Comparison of ENCODE assay signal across 8 cellular contexts in genomic region chr10:72692897-72693598, GRCh38. TPM values are rescaled to one million over a fixed set of nuclear protein-coding genes. Genes with fewer than 3 reads are reported as not detected.
A peak's percentile ranks its signal among the peaks of the same experiment; 100 is the strongest.
DNase-seq lines count a peak whose midpoint lies in the region; ATAC-seq and TF ChIP-seq lines count a peak whose summit lies in the region.

No MANE protein-coding gene starts in this region.

- H3F3A ChIP-seq in Loucy (ENCODE audit: low read depth): no peaks in the 10 kb centered on the region

- no peaks in the 10 kb centered on the region for H3K27me3 ChIP-seq in Loucy (ENCODE audit: insufficient read depth, low read length, poor library complexity, severe bottlenecking)
- H3K27me3 ChIP-seq in liver (ENCODE audit: control insufficient read depth in 4 of 4, insufficient read depth in 4 of 4, low read length in 3 of 4): no peaks in the 10 kb centered on the region
- no peaks in the 10 kb centered on the region for H3K27me3 ChIP-seq in thyroid gland

- CTCF ChIA-PET in activated CD8-positive, alpha-beta memory T cell treated with anti-CD3 and anti-CD28 coated beads, Interleukin-2, amount 10 ng/mL, durations not matched to agents 7 days and 5 days (lab: Charles Lee): interaction anchor here (0.6 to 1.9 kb wide), 4 partner anchors 10 to 334 kb away, joined by 3 to 5 read pairs (median 4); no protein-coding TSS in a partner anchor

- no peaks in the 10 kb centered on the region for H3K36me3 Mint-ChIP-seq in activated CD8-positive, alpha-beta memory T cell treated with anti-CD3 and anti-CD28 coated beads, Interleukin-2, amount 10 ng/mL, durations not matched to agents 7 days and 5 days

- H3K27ac ChIP-seq in liver (ENCODE audit: low read depth in 1 of 2, low read length in 2 of 2) (peak overlapping the region; percentile 63 to 75), thyroid gland (peak overlapping the region; percentile 84 to 86 (median 85))

- peak overlapping the region; percentile 84 for H3K9ac ChIP-seq in Loucy (ENCODE audit: low read depth, low read length, poor library complexity, severe bottlenecking)
- H3K9ac ChIP-seq in liver (ENCODE audit: low read depth in 1 of 2, low read length in 2 of 2): peak overlapping the region; percentile 23 to 61

- no peak for TF ChIP-seq RAD21 in liver (IDR thresholded peaks at IDR 0.05)

- H3K9me3 ChIP-seq in Loucy (ENCODE audit: insufficient read depth, low read depth, low read length) (no peaks in the 10 kb centered on the region), liver (ENCODE audit: control insufficient read depth in 4 of 4, low read length in 3 of 4) (no peaks in the 10 kb centered on the region), thyroid gland (no peaks in the 10 kb centered on the region)

- H3K27me3 Mint-ChIP-seq in activated CD8-positive, alpha-beta memory T cell treated with anti-CD3 and anti-CD28 coated beads, Interleukin-2, amount 10 ng/mL, durations not matched to agents 7 days and 5 days: peaks cover 5% of the 10 kb centered on the region

- no peak for ATAC-seq in activated CD8-positive, alpha-beta memory T cell treated with anti-CD3 and anti-CD28 coated beads, Interleukin-2, amount 10 ng/mL, durations not matched to agents 7 days and 5 days

- H3K79me2 ChIP-seq in Loucy (ENCODE audit: insufficient read depth, low read length): peaks cover 47% of the 10 kb centered on the region

- H3K9me3 Mint-ChIP-seq in activated CD8-positive, alpha-beta memory T cell treated with anti-CD3 and anti-CD28 coated beads, Interleukin-2, amount 10 ng/mL, durations not matched to agents 7 days and 5 days (ENCODE audit: low read depth): no peaks in the 10 kb centered on the region

- TF ChIP-seq CTCF in Loucy (conservative IDR thresholded peaks at IDR 0.05; ENCODE audit: low read length) (no peak), astrocyte of the spinal cord (IDR thresholded peaks at IDR 0.05; ENCODE audit: low read depth, low read length) (no peak), liver (IDR thresholded peaks at IDR 0.05; ENCODE audit: low read depth, low read length, missing input control) (no peak), thyroid gland (IDR thresholded peaks at IDR 0.05) (no peak)

- peaks cover 13% of the 10 kb centered on the region for H4K20me1 ChIP-seq in Loucy (ENCODE audit: insufficient read depth, low read length, poor library complexity, severe bottlenecking)

- TF ChIP-seq POLR2A in thyroid gland (IDR thresholded peaks at IDR 0.05): no peak

- WGBS in liver: 14% methylated on average over 11 of the region's 11 CpGs
- 9 to 10% methylated on average over 11 of the region's 11 CpGs for WGBS in thyroid gland, 2 donors

- peak overlapping the region; percentile 82 for H3K4me3 Mint-ChIP-seq in activated CD8-positive, alpha-beta memory T cell treated with anti-CD3 and anti-CD28 coated beads, Interleukin-2, amount 10 ng/mL, durations not matched to agents 7 days and 5 days

- peak overlapping the region; percentile 82 for H3K4me3 ChIP-seq in Loucy (ENCODE audit: low read length, poor library complexity, severe bottlenecking)
- H3K4me3 ChIP-seq in astrocyte of the spinal cord (ENCODE audit: low read depth, low read length): peak overlapping the region; percentile 94
- H3K4me3 ChIP-seq in liver (ENCODE audit: low read depth in 1 of 3, low read length in 3 of 3): peak overlapping the region; percentile 76 to 94 (median 86)
- peak overlapping the region; percentile 68 to 89 (median 87) for H3K4me3 ChIP-seq in thyroid gland (replicated peaks in 1 of 3)

- H2AFZ ChIP-seq in Loucy (ENCODE audit: low read length): peak overlapping the region; percentile 87

- intact Hi-C loops in thyroid gland (cut with DNase I) (loop anchor here (5.0 to 10.0 kb wide), 2 partner anchors 68 to 139 kb away; partner anchors contain the start of gene MICU1), posterior vena cava (cut with DNase I) (loop anchor here in 1 of 2 donors (5.0 kb wide), 1 partner anchor 139 kb away; no protein-coding TSS in a partner anchor)

- H3K4me2 ChIP-seq in Loucy (ENCODE audit: low read depth, low read length, poor library complexity, severe bottlenecking): peak overlapping the region; percentile 82

- in situ Hi-C loops in astrocyte of the spinal cord (cut with HindIII; ENCODE audit: low sequenced_read_pairs): no loop called here

- H3K4me1 Mint-ChIP-seq in activated CD8-positive, alpha-beta memory T cell treated with anti-CD3 and anti-CD28 coated beads, Interleukin-2, amount 10 ng/mL, durations not matched to agents 7 days and 5 days: peaks cover 30% of the 10 kb centered on the region

- no peaks in the 10 kb centered on the region for H3K9me2 ChIP-seq in Loucy (replicated peaks; ENCODE audit: low read depth, low read length)

- peak overlapping the region; percentile 52 for H3K27ac Mint-ChIP-seq in activated CD8-positive, alpha-beta memory T cell treated with anti-CD3 and anti-CD28 coated beads, Interleukin-2, amount 10 ng/mL, durations not matched to agents 7 days and 5 days

- H3K36me3 ChIP-seq in Loucy (ENCODE audit: insufficient read depth, low read length) (no peaks in the 10 kb centered on the region), liver (ENCODE audit: control insufficient read depth in 4 of 4, insufficient read depth in 3 of 4, low read depth in 1 of 4, low read length in 3 of 4) (no peaks in the 10 kb centered on the region), thyroid gland (no peaks in the 10 kb centered on the region)

- H3K4me1 ChIP-seq in Loucy (ENCODE audit: insufficient read depth, low read length, poor library complexity, severe bottlenecking) (peaks cover 38% of the 10 kb centered on the region), liver (ENCODE audit: control insufficient read depth in 4 of 4, insufficient read depth in 4 of 4, low read length in 3 of 4) (peaks cover 0 to 18% (median 15%) of the 10 kb centered on the region in 4 donors), thyroid gland (peaks cover 16 to 18% of the 10 kb centered on the region in 2 donors)

- peak; percentile 42 for DNase-seq in activated CD8-positive, alpha-beta memory T cell treated with anti-CD3 and anti-CD28 coated beads, Interleukin-2, amount 10 ng/mL, durations not matched to agents 7 days and 5 days
- no peak for DNase-seq in activated CD8-positive, alpha-beta memory T cell treated with anti-CD3 and anti-CD28 coated beads for 24 hours
- peak; percentile 46 for DNase-seq in astrocyte of the spinal cord (ENCODE audit: low read depth, low spot score)
- DNase-seq in thyroid gland: no peak
- DNase-seq in NCI-H524 treated with DMSO at 0.1 percent for 48 hours (lab: John Stamatoyannopoulos, UW): no peak
- DNase-seq in posterior vena cava (ENCODE audit: low spot score): no peak

TF ChIP-seq in liver, 16 proteins besides CTCF, POLR2A, EP300 and RAD21:
- TF ChIP-seq MAX (IDR thresholded peaks at IDR 0.05) (no peak), RXRA (IDR thresholded peaks at IDR 0.05) (no peak), REST (IDR thresholded peaks at IDR 0.05) (no peak), EGR1 (IDR thresholded peaks at IDR 0.05; ENCODE audit: low read depth in 2 of 2) (no peak), TAF1 (conservative IDR thresholded peaks at IDR 0.05) (no peak), YY1 (IDR thresholded peaks at IDR 0.05) (no peak)

RNA-seq across cellular contexts. Expression of gene MCU, which starts 1.1 kb away (rescaled TPM):
- total RNA-seq in activated CD8-positive, alpha-beta memory T cell treated with anti-CD3 and anti-CD28 coated beads, Interleukin-2, amount 10 ng/mL, durations not matched to agents 7 days and 5 days: 10 to 100 TPM in 1 of 2 experiments, 1 to 10 TPM in 1; 8.7 to 13.6 TPM
- total RNA-seq in liver (10 to 100 TPM; 10.5 to 13.0 TPM), thyroid gland (10 to 100 TPM; 11.4 to 33.3 (median 24.9) TPM), posterior vena cava (10 to 100 TPM; 23.7 to 24.0 TPM)
- polyA plus RNA-seq in liver: 1 to 10 TPM; 6.4 to 7.0 TPM

Comparison
In these comparisons a context has a peak if more than half of its experiments do, and no peak if none do; other contexts are left out.
1. DNase-seq: peak in activated CD8-positive, alpha-beta memory T cell treated with anti-CD3 and anti-CD28 coated beads, Interleukin-2, amount 10 ng/mL, durations not matched to agents 7 days and 5 days (single experiment) and astrocyte of the spinal cord (single experiment); none in activated CD8-positive, alpha-beta memory T cell treated with anti-CD3 and anti-CD28 coated beads for 24 hours (single experiment), thyroid gland (0 of 2), NCI-H524 treated with DMSO at 0.1 percent for 48 hours (single experiment) and posterior vena cava (single experiment).
2. Peak in every context shown above with its lines, with median percentiles within 50 percentile points of each other: H3K4me3 ChIP-seq.